8 cellular contexts compared by ENCODE assay signal in genomic region chrX:51860679-51861078, GRCh38. TPM values are rescaled to one million over a fixed set of nuclear protein-coding genes. Genes with fewer than 3 reads are reported as not detected.
DNase-seq lines count a peak whose midpoint lies in the region; ATAC-seq, FAIRE-seq and TF ChIP-seq lines count a peak whose summit lies in the region.

No MANE protein-coding gene starts in this region.

- no peak overlapping the region for H3K27ac ChIP-seq in astrocyte (ENCODE audit: low read depth, low read length)
- no peak overlapping the region for H3K27ac ChIP-seq in Peyer's patch

- H4K20me1 ChIP-seq in astrocyte (ENCODE audit: insufficient read depth, low read length), result no peaks in the 10 kb centered on the region

- peaks cover 19% of the 10 kb centered on the region for H3K79me2 ChIP-seq in astrocyte (ENCODE audit: insufficient read depth, low read length)

- no peak overlapping the region for H3K27ac Mint-ChIP-seq in astrocyte (ENCODE audit: unreplicated experiment)

- TF ChIP-seq CTCF in LNCaP clone FGC (IDR thresholded peaks at IDR 0.05; ENCODE audit: control insufficient read depth, extremely low read depth, insufficient read depth) (peak; percentile 62), astrocyte (IDR thresholded peaks at IDR 0.05; ENCODE audit: insufficient read depth, low read depth, low read length) (peak; percentile 15), Peyer's patch (IDR thresholded peaks at IDR 0.05) (peak in 3 of 6 experiments; percentile 48 to 55 (median 53))

- no peak overlapping the region for H3K4me3 ChIP-seq in LNCaP clone FGC (ENCODE audit: low read depth, low read length)
- no peak overlapping the region for H3K4me3 ChIP-seq in astrocyte (ENCODE audit: insufficient read depth, low read depth, low read length)
- H3K4me3 ChIP-seq in Peyer's patch, result no peak overlapping the region

- H3K4me1 ChIP-seq in astrocyte (ENCODE audit: insufficient read depth, low read length) (no peaks in the 10 kb centered on the region), Peyer's patch (no peaks in the 10 kb centered on the region)

- DNase-seq in ELF-1 (ENCODE audit: low read depth, low spot score) (peak; percentile 69), LNCaP clone FGC (ENCODE audit: low read depth) (no peak), astrocyte (ENCODE audit: low read depth) (peak; percentile 40), left kidney (ENCODE audit: low read depth, low spot score) (peak; percentile 53), Peyer's patch (no peak)

- H3K27me3 Mint-ChIP-seq in astrocyte (ENCODE audit: low read depth, unreplicated experiment), result no peaks in the 10 kb centered on the region

- peak; percentile 99 for FAIRE-seq in astrocyte (lab: Jason Lieb, UNC)

- no peak overlapping the region for H3K4me3 Mint-ChIP-seq in astrocyte (ENCODE audit: unreplicated experiment)

- H3K9me3 ChIP-seq in astrocyte (ENCODE audit: insufficient read depth, low read depth, low read length) (no peaks in the 10 kb centered on the region), Peyer's patch (no peaks in the 10 kb centered on the region)

- no peak overlapping the region for H3K4me2 ChIP-seq in astrocyte (ENCODE audit: low read length)

- no peaks in the 10 kb centered on the region for H3K27me3 ChIP-seq in astrocyte (ENCODE audit: insufficient read depth, low read length)
- no peaks in the 10 kb centered on the region for H3K27me3 ChIP-seq in Peyer's patch

- H3K4me1 Mint-ChIP-seq in astrocyte (ENCODE audit: low read depth, unreplicated experiment), result no peaks in the 10 kb centered on the region

- H2AFZ ChIP-seq in astrocyte (ENCODE audit: low read depth, low read length), result no peak overlapping the region

- no peak overlapping the region for H3K9ac ChIP-seq in astrocyte (ENCODE audit: low read length)

- peaks cover 4% of the 10 kb centered on the region for H3K36me3 Mint-ChIP-seq in astrocyte (ENCODE audit: low read depth, unreplicated experiment)

- H3K36me3 ChIP-seq in astrocyte (ENCODE audit: insufficient read depth, low read length), result no peaks in the 10 kb centered on the region
- H3K36me3 ChIP-seq in Peyer's patch, result no peaks in the 10 kb centered on the region

- ATAC-seq in GM21619 (IDR thresholded peaks at IDR 0.05; ENCODE audit: unreplicated experiment) (no peak), GM21447 (IDR thresholded peaks at IDR 0.05; ENCODE audit: unreplicated experiment) (no peak), GM21423 (IDR thresholded peaks at IDR 0.05; ENCODE audit: unreplicated experiment) (no peak)

- peaks cover 20% of the 10 kb centered on the region for H3K9me3 Mint-ChIP-seq in astrocyte (ENCODE audit: unreplicated experiment)

- TF ChIP-seq POLR2A in Peyer's patch (IDR thresholded peaks at IDR 0.05), result no peak

RNA-seq across cellular contexts. Expression of gene MAGED1, which starts 32.7 kb away (rescaled TPM):
- total RNA-seq in astrocyte (412 and 440 TPM in 2 replicates), Peyer's patch (10 to 100 TPM; 35.6 to 42.1 (median 36.9) TPM)

Comparison
In these comparisons a context has a peak if more than half of its experiments do, and no peak if none do; other contexts are left out.
1. DNase-seq: peak in ELF-1 (single experiment), astrocyte (single experiment) and left kidney (single experiment); none in LNCaP clone FGC (single experiment) and Peyer's patch (0 of 3).